ENCODE assay signal across 9 cellular contexts in the genomic region with DNA sequence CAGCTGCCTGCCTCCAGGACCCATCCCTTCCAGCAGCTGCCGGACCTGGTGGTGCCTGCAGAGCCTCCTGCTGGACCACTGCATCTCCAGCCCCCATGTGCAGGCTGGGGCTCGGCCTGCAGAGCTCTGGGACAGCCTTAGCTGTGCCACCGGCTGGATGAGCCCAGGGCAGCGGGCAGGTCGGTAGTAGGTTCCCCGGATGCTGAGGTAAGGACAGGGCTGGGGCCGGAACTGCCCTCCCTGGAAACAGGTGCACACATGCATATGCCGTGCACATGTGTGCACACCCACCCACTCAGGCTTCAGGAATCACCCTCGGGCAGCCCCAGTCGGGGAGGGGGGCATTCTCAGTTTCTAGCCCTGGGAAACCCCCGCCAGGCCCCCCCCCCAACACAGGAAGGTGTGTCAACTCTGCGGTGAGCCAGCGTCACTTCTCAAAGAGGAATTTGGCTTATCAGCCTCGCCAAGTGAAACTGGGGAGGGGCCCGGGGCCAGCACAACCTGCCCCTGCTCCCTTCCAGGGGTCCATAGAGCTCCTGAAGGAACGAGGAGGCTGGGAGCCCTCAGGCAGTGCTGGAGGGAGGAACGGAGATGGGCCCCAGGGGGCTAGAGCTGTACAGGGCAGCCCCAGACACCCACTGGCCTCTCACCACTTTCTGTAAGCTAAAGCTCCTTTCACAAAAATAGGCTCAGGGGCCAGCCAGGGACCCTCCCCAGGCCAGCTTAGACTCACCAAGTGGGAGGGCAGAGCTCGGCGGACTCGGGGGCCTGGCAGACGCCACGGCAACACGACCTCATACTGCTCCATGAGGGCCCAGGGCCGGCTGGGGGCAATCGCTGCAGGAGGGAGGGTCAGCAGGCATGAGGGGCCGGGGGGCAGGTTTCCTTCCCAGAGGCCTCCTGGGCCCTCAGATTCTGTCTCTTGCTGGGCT.
DNase-seq lines count a peak whose midpoint lies in the region; ATAC-seq lines count a peak whose summit lies in the region.
"Had no signal": no experiment of that assay in that cellular context is flagged by ENCODE, and none has a peak within 500 bp of the region (broad histone marks: within the 10 kb centered on the region; RNA-seq: fewer than 3 reads in every experiment).

No MANE protein-coding gene starts in this region.

- H3K4me3 ChIP-seq in effector memory CD4-positive, alpha-beta T cell (ENCODE audit: insufficient read depth, low read depth, low read length, poor library complexity, severe bottlenecking) = peak overlapping the region; percentile 85

- H3K9me3 ChIP-seq in effector memory CD4-positive, alpha-beta T cell (ENCODE audit: control insufficient read depth, low read length) = no peaks in the 10 kb centered on the region

- peaks cover 52% of the 10 kb centered on the region for H3K4me1 ChIP-seq in effector memory CD4-positive, alpha-beta T cell (ENCODE audit: control insufficient read depth, insufficient read depth, low read length, poor library complexity, severe bottlenecking)

- ATAC-seq in HG03432 (IDR thresholded peaks at IDR 0.05; ENCODE audit: unreplicated experiment) = peak; percentile 55

- peaks cover 38% of the 10 kb centered on the region for H3K36me3 ChIP-seq in effector memory CD4-positive, alpha-beta T cell (ENCODE audit: control insufficient read depth, insufficient read depth, low read length)

- no peaks in the 10 kb centered on the region for H3K27me3 ChIP-seq in effector memory CD4-positive, alpha-beta T cell (replicated peaks; ENCODE audit: control insufficient read depth, insufficient read depth, low read length, poor library complexity, severe bottlenecking)

- peak; percentile 94 for DNase-seq in 8988T
- peak; percentile 92 for DNase-seq in GM19240 (ENCODE audit: insufficient read length, low spot score)
- DNase-seq in activated CD4-positive, CD25-positive, alpha-beta regulatory T cell treated with anti-CD3 and anti-CD28 coated beads, Interleukin-2, amount 50 U/mL, for 16 hours (ENCODE audit: low read depth, low spot score) = peak; percentile 72
- peak; percentile 81 to 89 (median 82) for DNase-seq in effector memory CD4-positive, alpha-beta T cell
- peak; percentile 76 for DNase-seq in stimulated activated CD8-positive, alpha-beta memory T cell treated with anti-CD3 and anti-CD28 coated beads, Interleukin-12 subunit alpha, Interleukin-12 subunit beta, amount 100 ng/mL, for 4 hours (ENCODE audit: low read depth)
- DNase-seq in COLO668 (lab: John Stamatoyannopoulos, UW; ENCODE audit: unreplicated experiment) = no peak
- DNase-seq in glomerular visceral epithelial cell (ENCODE audit: extremely low spot score) = no peak

- H3K27ac ChIP-seq in effector memory CD4-positive, alpha-beta T cell (ENCODE audit: insufficient read depth, low read length, poor library complexity, severe bottlenecking) = peak overlapping the region; percentile 96
- H3K27ac ChIP-seq: C4-2B had no signal

Comparison
In these comparisons a context has a peak if more than half of its experiments do, and no peak if none do; other contexts are left out.
1. DNase-seq: peak in 8988T (single experiment), GM19240 (single experiment), activated CD4-positive, CD25-positive, alpha-beta regulatory T cell treated with anti-CD3 and anti-CD28 coated beads, Interleukin-2, amount 50 U/mL, for 16 hours (single experiment), effector memory CD4-positive, alpha-beta T cell (3 of 3) and stimulated activated CD8-positive, alpha-beta memory T cell treated with anti-CD3 and anti-CD28 coated beads, Interleukin-12 subunit alpha, Interleukin-12 subunit beta, amount 100 ng/mL, for 4 hours (single experiment); none in COLO668 (single experiment) and glomerular visceral epithelial cell (single experiment).